In genomic region chr2:238139141-238139840, GRCh38 we compare ENCODE assay signal across 1 cellular context.
TF ChIP-seq lines count a peak whose summit lies in the region.

No MANE protein-coding gene starts in this region.

TF ChIP-seq in A549, 52 proteins besides CTCF, POLR2A, EP300 and RAD21 (continued from another document):
- TF ChIP-seq MYC (IDR thresholded peaks at IDR 0.05; ENCODE audit: borderline replicate concordance, low read length) = no peak
- TF ChIP-seq TFCP2L1 (CRISPR knock-in tag; IDR thresholded peaks at IDR 0.05) = no peak
- no peak for TF ChIP-seq GATA3 (IDR thresholded peaks at IDR 0.05; ENCODE audit: borderline replicate concordance)
- TF ChIP-seq KDM5A (IDR thresholded peaks at IDR 0.05) = no peak
- no peak for TF ChIP-seq USF2 (IDR thresholded peaks at IDR 0.05)
- no peak for TF ChIP-seq FOXS1 (CRISPR knock-in tag; IDR thresholded peaks at IDR 0.05)
- no peak for TF ChIP-seq BCL3 (IDR thresholded peaks at IDR 0.05)
- no peak for TF ChIP-seq SREBF2 (IDR thresholded peaks at IDR 0.05)
- no peak for TF ChIP-seq HOXB5 (CRISPR knock-in tag; IDR thresholded peaks at IDR 0.05)
- no peak for TF ChIP-seq JUN (IDR thresholded peaks at IDR 0.05)
- no peak for TF ChIP-seq HEYL (CRISPR knock-in tag; IDR thresholded peaks at IDR 0.05)
- TF ChIP-seq EHMT2 (IDR thresholded peaks at IDR 0.05; ENCODE audit: low read depth) = no peak
